16 cellular contexts compared by ENCODE assay signal in the genomic region with DNA sequence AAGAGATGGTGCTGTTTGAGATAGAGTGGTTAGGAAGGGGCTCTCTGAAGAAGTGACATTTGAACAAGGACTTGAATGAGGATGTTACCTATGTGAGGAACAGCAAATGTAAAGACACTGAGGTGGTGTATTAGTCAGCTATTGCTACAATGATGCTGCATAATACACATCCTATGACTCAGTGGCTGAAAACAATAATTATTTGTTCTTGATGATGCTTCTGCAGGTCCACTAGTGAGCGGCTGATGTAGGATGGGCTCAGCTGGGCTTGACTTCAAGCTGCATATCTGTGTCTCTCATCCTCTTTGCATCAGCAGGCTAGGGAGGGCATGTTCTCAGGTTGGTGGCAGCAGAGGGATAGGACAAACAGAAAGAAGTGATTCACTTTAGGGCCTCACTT. TPM values are rescaled to one million over a fixed set of nuclear protein-coding genes. Genes with fewer than 3 reads are reported as not detected.
A peak's percentile ranks its signal among the peaks of the same experiment; 100 is the strongest.
DNase-seq lines count a peak whose midpoint lies in the region; ATAC-seq, FAIRE-seq and TF ChIP-seq lines count a peak whose summit lies in the region.
"Had no signal": no experiment of that assay in that cellular context is flagged by ENCODE, and none has a peak within 500 bp of the region (broad histone marks: within the 10 kb centered on the region; RNA-seq: fewer than 3 reads in every experiment).

No MANE protein-coding gene starts in this region.

- CTCF ChIA-PET in PC-3 (lab: Charles Lee) (no interaction called here), mammary epithelial cell (lab: Charles Lee; ENCODE audit: low non-redundant PET) (no interaction called here)

- no peaks in the 10 kb centered on the region for H3K9me2 ChIP-seq in PC-3 (replicated peaks; ENCODE audit: low read length)

- TF ChIP-seq POLR2A in stomach (IDR thresholded peaks at IDR 0.05) (no peak), GM12891 (IDR thresholded peaks at IDR 0.05; ENCODE audit: low read depth, low read length) (no peak)

- BruUV-seq in PC-3 (replicated peaks; lab: Mats Ljungman, UMichigan) (no TSS peak), mammary epithelial cell (replicated peaks; lab: Mats Ljungman, UMichigan) (no TSS peak)

- no peak for TF ChIP-seq EP300 in stomach (IDR thresholded peaks at IDR 0.05)

- H3K4me1 ChIP-seq in PC-3 (ENCODE audit: insufficient read depth, low read length) (peaks cover 6% of the 10 kb centered on the region; the same call in 1 of the 2 replicates), mammary epithelial cell (ENCODE audit: insufficient read depth, low read length) (peaks cover 16% of the 10 kb centered on the region), keratinocyte (ENCODE audit: control insufficient read depth, extremely low read depth, insufficient read depth, low read length) (peaks cover 4% of the 10 kb centered on the region), stomach (peaks cover 0 to 18% (median 11%) of the 10 kb centered on the region in 4 donors)
- H3K4me1 ChIP-seq: BE2C had no signal

- no peaks in the 10 kb centered on the region for H3K9me1 ChIP-seq in keratinocyte (ENCODE audit: control insufficient read depth, extremely low read depth, insufficient read depth, low read length)

- H3K27ac Mint-ChIP-seq in activated naive CD8-positive, alpha-beta T cell treated with anti-CD3 and anti-CD28 coated beads, Interleukin-2, amount 50 U/mL, for 24 hours, result no peak overlapping the region
- H3K27ac Mint-ChIP-seq: CD8-positive, alpha-beta T cell had no signal

- H3K4me2 ChIP-seq in PC-3 (ENCODE audit: low read length) (no peak overlapping the region), mammary epithelial cell (ENCODE audit: insufficient read depth, low read depth, low read length) (no peak overlapping the region), keratinocyte (ENCODE audit: control insufficient read depth, extremely low read depth, insufficient read depth, low read depth, low read length) (no peak overlapping the region)

- no peaks in the 10 kb centered on the region for H3K9me3 Mint-ChIP-seq in activated naive CD8-positive, alpha-beta T cell treated with anti-CD3 and anti-CD28 coated beads, Interleukin-2, amount 50 U/mL, for 24 hours
- H3K9me3 Mint-ChIP-seq: CD8-positive, alpha-beta T cell had no signal

- no peak overlapping the region for H3K4me3 Mint-ChIP-seq in activated naive CD8-positive, alpha-beta T cell treated with anti-CD3 and anti-CD28 coated beads, Interleukin-2, amount 50 U/mL, for 24 hours
- H3K4me3 Mint-ChIP-seq: CD8-positive, alpha-beta T cell had no signal

- H3K36me3 Mint-ChIP-seq in activated naive CD8-positive, alpha-beta T cell treated with anti-CD3 and anti-CD28 coated beads, Interleukin-2, amount 50 U/mL, for 24 hours (ENCODE audit: low read depth), result no peaks in the 10 kb centered on the region
- H3K36me3 Mint-ChIP-seq: CD8-positive, alpha-beta T cell had no signal

- H3K4me3 ChIP-seq in PC-3 (ENCODE audit: low read length), result no peak overlapping the region
- H3K4me3 ChIP-seq in mammary epithelial cell (replicated peaks in 1 of 3; ENCODE audit: insufficient read depth in 1 of 3, low read depth in 2 of 3, low read length in 3 of 3), result no peak overlapping the region
- H3K4me3 ChIP-seq in keratinocyte (ENCODE audit: control insufficient read depth in 2 of 3, extremely low read depth in 1 of 3, insufficient read depth in 2 of 3, low read depth in 1 of 3, low read length in 3 of 3), result no peak overlapping the region
- H3K4me3 ChIP-seq in stomach, result no peak overlapping the region
- H3K4me3 ChIP-seq: GM23248, MG63 had no signal

- H3K36me3 ChIP-seq in PC-3 (ENCODE audit: low read depth, low read length), result no peaks in the 10 kb centered on the region
- no peaks in the 10 kb centered on the region for H3K36me3 ChIP-seq in mammary epithelial cell (ENCODE audit: insufficient read depth, low read length)
- H3K36me3 ChIP-seq in keratinocyte (ENCODE audit: control insufficient read depth in 2 of 2, extremely low read depth in 1 of 2, insufficient read depth in 2 of 2, low read length in 2 of 2), result no peaks in the 10 kb centered on the region
- no peaks in the 10 kb centered on the region for H3K36me3 ChIP-seq in stomach
- H3K36me3 ChIP-seq: BE2C, MG63 had no signal

- no peaks in the 10 kb centered on the region for H3K4me1 Mint-ChIP-seq in activated naive CD8-positive, alpha-beta T cell treated with anti-CD3 and anti-CD28 coated beads, Interleukin-2, amount 50 U/mL, for 24 hours

- H3K9me3 ChIP-seq in PC-3 (ENCODE audit: low read length) (no peaks in the 10 kb centered on the region), mammary epithelial cell (replicated peaks; ENCODE audit: insufficient read depth, low read length) (no peaks in the 10 kb centered on the region), keratinocyte (ENCODE audit: control insufficient read depth, low read depth, low read length) (peaks cover 2% of the 10 kb centered on the region), stomach (no peaks in the 10 kb centered on the region)
- H3K9me3 ChIP-seq: BE2C, MG63 had no signal

- POLR2A ChIA-PET in PC-3 (lab: Charles Lee; ENCODE audit: unreplicated experiment), result no interaction called here

- 44% methylated on average over 1 of the region's 1 CpG for WGBS in mammary epithelial cell (ENCODE audit: low coverage, missing lambda C conversion rate)
- 93 to 100% (median 100%) methylated on average over 1 of the region's 1 CpG for WGBS in stomach, 5 donors

- TF ChIP-seq CTCF in PC-3 (conservative IDR thresholded peaks at IDR 0.05; ENCODE audit: low read depth, low read length), result no peak
- TF ChIP-seq CTCF in mammary epithelial cell (conservative IDR thresholded peaks at IDR 0.05 in 1 of 2, IDR thresholded peaks at IDR 0.05 in 1 of 2; ENCODE audit: extremely low read depth in 1 of 2, insufficient read depth in 1 of 2, low read depth in 1 of 2, low read length in 2 of 2), result no peak
- no peak for TF ChIP-seq CTCF in keratinocyte (optimal IDR thresholded peaks at IDR 0.05 in 1 of 3, IDR thresholded peaks at IDR 0.05 in 1 of 3, conservative IDR thresholded peaks at IDR 0.05 in 1 of 3; ENCODE audit: extremely low read depth in 1 of 3, insufficient read depth in 2 of 3, low read length in 3 of 3)
- no peak for TF ChIP-seq CTCF in stomach (IDR thresholded peaks at IDR 0.05)

- H4K20me1 ChIP-seq in PC-3 (ENCODE audit: low read length) (no peaks in the 10 kb centered on the region), mammary epithelial cell (ENCODE audit: insufficient read depth, low read length) (no peaks in the 10 kb centered on the region), keratinocyte (ENCODE audit: control insufficient read depth, extremely low read depth, insufficient read depth, low read length) (no peaks in the 10 kb centered on the region)

- no peak overlapping the region for H2AFZ ChIP-seq in PC-3 (ENCODE audit: low read length)
- H2AFZ ChIP-seq in mammary epithelial cell (ENCODE audit: low read depth, low read length), result no peak overlapping the region
- no peak overlapping the region for H2AFZ ChIP-seq in keratinocyte (ENCODE audit: control insufficient read depth, low read length)
- H2AFZ ChIP-seq: GM23248 had no signal

- ATAC-seq in PC-3 (no peak), HG02970 (IDR thresholded peaks at IDR 0.05; ENCODE audit: low FRiP score, unreplicated experiment) (no peak)
- ATAC-seq in activated naive CD8-positive, alpha-beta T cell treated with anti-CD3 and anti-CD28 coated beads, Interleukin-2, amount 50 U/mL, for 24 hours, result no peak
- ATAC-seq: CD8-positive, alpha-beta T cell had no signal

- peak overlapping the region; percentile 36 for H3K27ac ChIP-seq in PC-3 (ENCODE audit: low read length)
- H3K27ac ChIP-seq in mammary epithelial cell (ENCODE audit: insufficient read depth, low read depth, low read length), result no peak overlapping the region
- no peak overlapping the region for H3K27ac ChIP-seq in keratinocyte (ENCODE audit: control insufficient read depth, insufficient read depth, low read length)
- peak overlapping the region; percentile 64 to 91 (median 77) for H3K27ac ChIP-seq in stomach
- H3K27ac ChIP-seq: GM23248 had no signal

- FAIRE-seq in keratinocyte (lab: Jason Lieb, UNC) (peak; percentile 20), GM12891 (lab: Jason Lieb, UNC) (no peak)

- DNase-seq in PC-3, result peak; percentile 46
- DNase-seq in mammary epithelial cell, result peak; percentile 50
- DNase-seq in keratinocyte (ENCODE audit: low read depth, low spot score), result no peak
- DNase-seq in stomach, result no peak
- DNase-seq in GM12891 (ENCODE audit: insufficient read length, low spot score), result no peak
- DNase-seq in activated naive CD8-positive, alpha-beta T cell treated with anti-CD3 and anti-CD28 coated beads, Interleukin-2, amount 50 U/mL, for 24 hours, result no peak
- DNase-seq: BE2C; CD8-positive, alpha-beta T cell; DMS79; GM23248; NCI-H1092; NCI-H2227 treated with DMSO at 0.1 percent for 48 hours; NCI-H524 treated with DMSO at 0.1 percent for 48 hours had no signal

- H3K79me2 ChIP-seq in PC-3 (ENCODE audit: low read length) (no peaks in the 10 kb centered on the region), mammary epithelial cell (ENCODE audit: insufficient read depth, low read length) (no peaks in the 10 kb centered on the region), keratinocyte (ENCODE audit: control insufficient read depth, insufficient read depth, low read length) (no peaks in the 10 kb centered on the region)

- dilution Hi-C loops in mammary epithelial cell (cut with HindIII; ENCODE audit: low sequenced_read_pairs), result loop anchor here (5.0 kb wide), 1 partner anchor 46 kb away; no protein-coding TSS in a partner anchor
- dilution Hi-C loops in keratinocyte (cut with MboI; ENCODE audit: extremely low pct_ligation_motif_present, low sequenced_read_pairs), result no loop called here

- no peaks in the 10 kb centered on the region for H3K27me3 ChIP-seq in PC-3 (ENCODE audit: low read length)
- H3K27me3 ChIP-seq in mammary epithelial cell (ENCODE audit: insufficient read depth, low read length), result no peaks in the 10 kb centered on the region
- peaks cover 16% of the 10 kb centered on the region for H3K27me3 ChIP-seq in keratinocyte (ENCODE audit: control insufficient read depth, extremely low read depth, insufficient read depth, low read length)
- peaks cover 0 to 6% (median 0%) of the 10 kb centered on the region in 3 donors for H3K27me3 ChIP-seq in stomach
- H3K27me3 ChIP-seq: BE2C, MG63 had no signal

- peaks cover 17% of the 10 kb centered on the region for H3K27me3 Mint-ChIP-seq in activated naive CD8-positive, alpha-beta T cell treated with anti-CD3 and anti-CD28 coated beads, Interleukin-2, amount 50 U/mL, for 24 hours

- intact Hi-C loops in PC-3 (cut with micrococcal nuclease), result no loop called here
- intact Hi-C loops in mammary epithelial cell (cut with micrococcal nuclease), result no loop called here
- intact Hi-C loops in stomach (cut with DNase I; ENCODE audit: low total_unique reads), result no loop called here

- no peaks in the 10 kb centered on the region for H3F3A ChIP-seq in PC-3 (ENCODE audit: low read length, unreplicated experiment)

- H3K9ac ChIP-seq in PC-3 (ENCODE audit: low read length) (no peak overlapping the region; the same call in 1 of the 2 replicates), mammary epithelial cell (ENCODE audit: insufficient read depth, low read length) (no peak overlapping the region), keratinocyte (ENCODE audit: control insufficient read depth, extremely low read depth, insufficient read depth, low read length) (no peak overlapping the region)
- H3K9ac ChIP-seq: GM23248 had no signal

- in situ Hi-C loops in mammary epithelial cell (cut with MboI; ENCODE audit: low sequenced_read_pairs in 2 of 2), result no loop called here

RNA-seq across cellular contexts. Expression of a gene that starts 21.4 kb away (rescaled TPM):
- total RNA-seq in PC-3 (2014; rRNA removed), result 3.5 and 3.7 TPM in 2 replicates
- 10 to 100 TPM; 12.2 to 64.3 TPM for total RNA-seq in mammary epithelial cell
- 12.0 TPM for polyA plus RNA-seq in mammary epithelial cell
- 45.1 TPM for polyA minus RNA-seq in mammary epithelial cell
- 2.9 to 7.0 TPM (median 6.1 TPM) in 3 replicates for polyA plus RNA-seq in keratinocyte
- polyA plus RNA-seq in keratinocyte (2011; ENCODE audit: low read depth), result 13.8 TPM
- polyA plus RNA-seq in keratinocyte (2011; cell fraction: cytosol; rRNA removed), result 6.1 and 9.6 TPM in 2 replicates
- polyA plus RNA-seq in keratinocyte (2011; cell fraction: nucleus; rRNA removed), result 8.1 and 9.1 TPM in 2 replicates
- 4.1 and 8.5 TPM in 2 replicates for polyA plus RNA-seq in keratinocyte (2012; ENCODE audit: low replicate concordance)
- 3.2 to 16.5 TPM (median 5.1 TPM) in 3 replicates for polyA minus RNA-seq in keratinocyte
- 5.6 TPM for polyA minus RNA-seq in keratinocyte (2011; cell fraction: cytosol; rRNA and poly(A)+ RNA removed)
- polyA minus RNA-seq in keratinocyte (2011; cell fraction: nucleus; rRNA and poly(A)+ RNA removed), result 5.5 and 13.3 TPM in 2 replicates
- total RNA-seq in stomach, result 10 to 100 TPM; 12.8 to 42.9 (median 30.1) TPM
- 1 to 10 TPM; 5.3 to 8.7 (median 6.2) TPM for polyA plus RNA-seq in stomach
- polyA plus RNA-seq in GM12891 (2012; ENCODE audit: low read depth, missing spikeins), result 15.1 TPM
- total RNA-seq: G401 had no signal

Comparison
In these comparisons a context has a peak if more than half of its experiments do, and no peak if none do; other contexts are left out.
1. DNase-seq: peak in PC-3 (single experiment) and mammary epithelial cell (single experiment); none in keratinocyte (single experiment), stomach (single experiment), GM12891 (single experiment) and activated naive CD8-positive, alpha-beta T cell treated with anti-CD3 and anti-CD28 coated beads, Interleukin-2, amount 50 U/mL, for 24 hours (single experiment).
2. H3K27ac ChIP-seq: peak in PC-3 (single experiment) and stomach (5 of 5); none in mammary epithelial cell (single experiment) and keratinocyte (single experiment).